ENCODE assay signal across 8 cellular contexts in the genomic region with DNA sequence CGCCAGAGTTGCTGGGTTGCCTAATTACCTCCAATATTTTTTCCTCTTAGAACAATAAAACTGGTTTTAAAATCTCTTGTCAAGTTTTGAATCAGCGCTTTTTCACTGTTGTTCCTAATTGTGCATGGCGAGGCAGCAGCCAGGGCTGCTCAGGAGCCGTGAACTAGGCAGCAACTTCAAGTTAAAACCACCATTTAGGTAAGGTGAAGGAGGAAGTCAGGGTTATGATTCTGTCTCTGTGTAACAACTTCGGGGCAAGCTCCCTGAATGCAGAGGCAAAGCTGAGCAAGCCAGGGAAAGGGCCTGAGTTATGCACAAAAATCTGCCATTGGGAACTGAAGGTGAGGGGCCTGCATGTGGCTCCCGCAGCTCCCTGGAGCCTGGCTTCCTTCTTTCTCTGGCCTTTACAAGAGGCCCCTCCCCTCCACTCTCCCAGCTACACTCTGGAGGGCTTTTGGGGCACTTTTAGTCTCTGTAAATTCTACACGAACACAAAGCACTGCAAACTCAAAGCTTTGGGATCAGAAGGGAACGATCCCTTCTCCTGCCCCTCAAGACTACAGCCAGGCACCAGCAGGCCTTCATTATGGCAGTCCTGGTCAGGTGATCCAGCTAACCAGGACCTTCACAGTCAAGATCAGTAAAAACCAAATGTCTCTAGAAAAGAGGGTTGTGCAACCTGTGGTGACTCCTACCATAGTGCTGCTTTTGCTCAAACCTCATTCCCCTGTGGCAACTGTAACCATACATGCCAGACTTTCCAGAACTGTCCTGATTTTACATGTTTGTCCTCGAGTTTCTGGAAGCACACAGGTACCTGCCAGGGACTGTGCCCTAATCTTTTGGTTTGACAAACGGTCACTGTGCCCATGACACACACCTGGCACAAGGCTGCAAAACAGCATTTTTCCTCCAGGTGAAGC.
A peak's percentile ranks its signal among the peaks of the same experiment; 100 is the strongest.
DNase-seq lines count a peak whose midpoint lies in the region; ATAC-seq and TF ChIP-seq lines count a peak whose summit lies in the region.

No MANE protein-coding gene starts in this region.

- H3K27me3 ChIP-seq in PC-9 (ENCODE audit: insufficient read depth, low read depth): no peaks in the 10 kb centered on the region
- no peaks in the 10 kb centered on the region for H3K27me3 ChIP-seq in trophoblast cell (ENCODE audit: insufficient read depth, low read length)
- H3K27me3 ChIP-seq in H7 (ENCODE audit: control insufficient read depth, insufficient read depth, low read length): peaks cover 23% of the 10 kb centered on the region

- no peak overlapping the region for H4K12ac ChIP-seq in trophoblast cell (ENCODE audit: low read depth, low read length)

- no peak for TF ChIP-seq CTCF in PC-9 (conservative IDR thresholded peaks at IDR 0.05)

- peaks cover 40% of the 10 kb centered on the region for H3K79me1 ChIP-seq in trophoblast cell (ENCODE audit: low read length)

- H3K9me2 ChIP-seq in PC-9 (ENCODE audit: insufficient read depth): no peaks in the 10 kb centered on the region

- H3K18ac ChIP-seq in trophoblast cell (ENCODE audit: low read length): peak overlapping the region; percentile 64

- intact Hi-C loops in PC-9 (cut with micrococcal nuclease; ENCODE audit: unreplicated experiment): loop anchor here (2.0 kb wide), 1 partner anchor 60 kb away; no protein-coding TSS in a partner anchor

- ATAC-seq in GM18505 (IDR thresholded peaks at IDR 0.05; ENCODE audit: unreplicated experiment) (no peak), HG03432 (IDR thresholded peaks at IDR 0.05; ENCODE audit: unreplicated experiment) (no peak)

- H4K91ac ChIP-seq in trophoblast cell (ENCODE audit: low read depth, low read length): peak overlapping the region; percentile 67

- H3K14ac ChIP-seq in trophoblast cell (ENCODE audit: low read length): peak overlapping the region; percentile 68

- DNase-seq in EL (peak; percentile 60), PC-9 (peak in 1 of 2 experiments; percentile 51), epithelial cell of prostate (ENCODE audit: low read depth, low spot score) (no peak), trophoblast cell (peak; percentile 78 to 84), H7 (no peak)
- DNase-seq in activated CD4-positive, CD25-positive, alpha-beta regulatory T cell treated with anti-CD3 and anti-CD28 coated beads, Interleukin-2, amount 50 U/mL, for 72 hours: no peak

- H2AK5ac ChIP-seq in trophoblast cell (ENCODE audit: low read length): peak overlapping the region; percentile 31

- H3K9me3 ChIP-seq in PC-9 (ENCODE audit: insufficient read depth, low read depth) (no peaks in the 10 kb centered on the region), trophoblast cell (ENCODE audit: insufficient read depth, low read depth, low read length) (no peaks in the 10 kb centered on the region)

- peak overlapping the region; percentile 42 for H4K8ac ChIP-seq in trophoblast cell (ENCODE audit: low read depth, low read length)

- H3K27ac ChIP-seq in PC-9: peak overlapping the region; percentile 77
- peak overlapping the region; percentile 88 for H3K27ac ChIP-seq in epithelial cell of prostate
- peak overlapping the region; percentile 94 for H3K27ac ChIP-seq in trophoblast cell (ENCODE audit: low read depth, low read length)

- H2BK120ac ChIP-seq in trophoblast cell (ENCODE audit: insufficient read depth, low read length, poor library complexity): peak overlapping the region; percentile 44

- H3K4me1 ChIP-seq in PC-9 (replicated peaks; ENCODE audit: insufficient read depth) (peaks cover 38% of the 10 kb centered on the region), trophoblast cell (ENCODE audit: control insufficient read depth in 1 of 2, insufficient read depth in 2 of 2, low read length in 2 of 2) (peaks cover 28 to 39% of the 10 kb centered on the region in 2 experiments)

- peak overlapping the region; percentile 28 for H3K4ac ChIP-seq in trophoblast cell (ENCODE audit: low read depth, low read length)

- H3K36me3 ChIP-seq in PC-9 (ENCODE audit: low read depth): no peaks in the 10 kb centered on the region
- peaks cover 0 to 2% of the 10 kb centered on the region in 2 experiments for H3K36me3 ChIP-seq in trophoblast cell (ENCODE audit: control insufficient read depth in 1 of 2, insufficient read depth in 2 of 2, low read length in 2 of 2)
- H3K36me3 ChIP-seq in H7 (replicated peaks; ENCODE audit: control insufficient read depth, insufficient read depth, low read length): no peaks in the 10 kb centered on the region

- H3K23ac ChIP-seq in trophoblast cell (ENCODE audit: low read length): no peak overlapping the region

- H4K20me1 ChIP-seq in PC-9 (ENCODE audit: insufficient read depth): no peaks in the 10 kb centered on the region

- no CpG with 5 or more reads among the region's 10 CpGs for WGBS in trophoblast cell (ENCODE audit: extremely low coverage, insufficient coverage, insufficient read length)

- CTCF ChIA-PET in PC-9 (lab: Charles Lee): interaction anchor here (1.7 kb wide), 1 partner anchor 55 kb away, joined by 6 read pairs; no protein-coding TSS in a partner anchor

- H2AFZ ChIP-seq in PC-9 (no peak overlapping the region), trophoblast cell (ENCODE audit: insufficient read depth, low read length, poor library complexity) (no peak overlapping the region)

- no peak overlapping the region for H3K9ac ChIP-seq in trophoblast cell (ENCODE audit: low read length)

- TSS peak; percentile 25 for BruUV-seq in PC-9 (replicated peaks; lab: Mats Ljungman, UMichigan)

- peak overlapping the region; percentile 51 for H2BK5ac ChIP-seq in trophoblast cell (ENCODE audit: low read depth, low read length, poor library complexity)

- peak overlapping the region; percentile 55 for H2BK12ac ChIP-seq in trophoblast cell (ENCODE audit: low read length)

- no peak for TF ChIP-seq POLR2A in GM18505 (IDR thresholded peaks at IDR 0.05; ENCODE audit: borderline replicate concordance, extremely low read depth, insufficient read depth, insufficient read length)

- POLR2A ChIA-PET in PC-9 (lab: Charles Lee; ENCODE audit: unreplicated experiment): no interaction called here

- H3K4me3 ChIP-seq in PC-9 (peak overlapping the region; percentile 71; the same call in 1 of the 2 replicates), trophoblast cell (ENCODE audit: low read depth, low read length) (no peak overlapping the region), H7 (ENCODE audit: insufficient read depth, low read depth, low read length) (no peak overlapping the region)

- H3K4me2 ChIP-seq in PC-9: peak overlapping the region; percentile 98
- H3K4me2 ChIP-seq in trophoblast cell (ENCODE audit: low read length): peak overlapping the region; percentile 89

- peaks cover 74% of the 10 kb centered on the region for H3K79me2 ChIP-seq in PC-9 (ENCODE audit: low read depth)
- peaks cover 18% of the 10 kb centered on the region for H3K79me2 ChIP-seq in trophoblast cell (ENCODE audit: control insufficient read depth, insufficient read depth, low read length, poor library complexity)

- H3F3A ChIP-seq in PC-9 (ENCODE audit: insufficient read depth, low read depth): peaks cover 44% of the 10 kb centered on the region

Comparison
In these comparisons a context has a peak if more than half of its experiments do, and no peak if none do; other contexts are left out.
1. DNase-seq: peak in EL (single experiment) and trophoblast cell (2 of 2); none in epithelial cell of prostate (single experiment), H7 (single experiment) and activated CD4-positive, CD25-positive, alpha-beta regulatory T cell treated with anti-CD3 and anti-CD28 coated beads, Interleukin-2, amount 50 U/mL, for 72 hours (single experiment).
2. Peak in every context shown above with its lines, with median percentiles within 50 percentile points of each other: H3K27ac ChIP-seq.